Comparison of ENCODE assay signal across 27 cellular contexts in genomic region chr9:18776836-18777820, GRCh38.
"Had no signal": no experiment of that assay in that cellular context is flagged by ENCODE, and none has a peak within 500 bp of the region (broad histone marks: within the 10 kb centered on the region; RNA-seq: fewer than 3 reads in every experiment).

No MANE protein-coding gene starts in this region.

- H3K36me3 ChIP-seq: breast epithelium, heart left ventricle, prostate gland had no signal

- H3K9me3 Mint-ChIP-seq: activated naive CD4-positive, alpha-beta T cell treated with anti-CD3 and anti-CD28 coated beads, Interleukin-2, amount 50 U/mL, for 24 hours; activated naive CD8-positive, alpha-beta T cell treated with anti-CD3 and anti-CD28 coated beads, Interleukin-2, amount 50 U/mL, for 24 hours; activated T-helper 2 cell treated with anti-CD3 and anti-CD28 coated beads, Interferon-gamma antibody, Interleukin-2, Interleukin-4, amounts not matched to agents 10 μg/mL and 5 μg/mL and 100 μg/mL, durations not matched to agents 14 hours and 24 hours and 36 hours; central memory CD8-positive, alpha-beta T cell; natural killer cell had no signal

- H3K4me3 ChIP-seq: breast epithelium, esophagus muscularis mucosa, heart left ventricle, lung, prostate gland, thoracic aorta had no signal

- H3K36me3 Mint-ChIP-seq: activated CD8-positive, alpha-beta memory T cell treated with anti-CD3 and anti-CD28 coated beads, Interleukin-2, amount 10 ng/mL, durations not matched to agents 7 days and 5 days; activated naive CD4-positive, alpha-beta T cell treated with anti-CD3 and anti-CD28 coated beads, Interleukin-2, amount 50 U/mL, for 24 hours; immature natural killer cell; natural killer cell had no signal

- H3K27ac Mint-ChIP-seq: activated CD4-positive, alpha-beta T cell treated with anti-CD3 and anti-CD28 coated beads for 36 hours; activated CD8-positive, alpha-beta memory T cell treated with anti-CD3 and anti-CD28 coated beads, Interleukin-2, amount 10 ng/mL, durations not matched to agents 7 days and 5 days; activated CD8-positive, alpha-beta T cell treated with anti-CD3 and anti-CD28 coated beads, Interleukin-2, amount 10 ng/mL, durations not matched to agents 7 days and 5 days; activated naive CD4-positive, alpha-beta T cell treated with anti-CD3 and anti-CD28 coated beads, Interleukin-2, amount 50 U/mL, for 24 hours; activated naive CD8-positive, alpha-beta T cell treated with anti-CD3 and anti-CD28 coated beads, Interleukin-2, amount 50 U/mL, for 24 hours; activated T-helper 2 cell treated with anti-CD3 and anti-CD28 coated beads, Interferon-gamma antibody, Interleukin-2, Interleukin-4, amounts not matched to agents 10 μg/mL and 5 μg/mL and 100 μg/mL, durations not matched to agents 14 hours and 24 hours and 36 hours; immature natural killer cell; natural killer cell; type B pancreatic cell had no signal

- H3K4me3 Mint-ChIP-seq: activated CD4-positive, alpha-beta T cell treated with anti-CD3 and anti-CD28 coated beads for 36 hours; activated CD8-positive, alpha-beta memory T cell treated with anti-CD3 and anti-CD28 coated beads, Interleukin-2, amount 10 ng/mL, durations not matched to agents 7 days and 5 days; activated CD8-positive, alpha-beta T cell treated with anti-CD3 and anti-CD28 coated beads, Interleukin-2, amount 10 ng/mL, durations not matched to agents 7 days and 5 days; activated naive CD4-positive, alpha-beta T cell treated with anti-CD3 and anti-CD28 coated beads, Interleukin-2, amount 50 U/mL, for 24 hours; activated naive CD8-positive, alpha-beta T cell treated with anti-CD3 and anti-CD28 coated beads, Interleukin-2, amount 50 U/mL, for 24 hours; central memory CD8-positive, alpha-beta T cell; immature natural killer cell; natural killer cell; type B pancreatic cell had no signal

- H3K4me1 Mint-ChIP-seq: activated CD4-positive, alpha-beta T cell treated with anti-CD3 and anti-CD28 coated beads for 36 hours; activated CD8-positive, alpha-beta memory T cell treated with anti-CD3 and anti-CD28 coated beads, Interleukin-2, amount 10 ng/mL, durations not matched to agents 7 days and 5 days; activated naive CD4-positive, alpha-beta T cell treated with anti-CD3 and anti-CD28 coated beads, Interleukin-2, amount 50 U/mL, for 24 hours; activated naive CD8-positive, alpha-beta T cell treated with anti-CD3 and anti-CD28 coated beads, Interleukin-2, amount 50 U/mL, for 24 hours; central memory CD8-positive, alpha-beta T cell; immature natural killer cell; natural killer cell had no signal

- ATAC-seq: activated CD4-positive, alpha-beta T cell treated with anti-CD3 and anti-CD28 coated beads for 36 hours; activated CD8-positive, alpha-beta memory T cell treated with anti-CD3 and anti-CD28 coated beads, Interleukin-2, amount 10 ng/mL, durations not matched to agents 7 days and 5 days; activated CD8-positive, alpha-beta T cell treated with anti-CD3 and anti-CD28 coated beads, Interleukin-2, amount 10 ng/mL, durations not matched to agents 7 days and 5 days; activated naive CD8-positive, alpha-beta T cell treated with anti-CD3 and anti-CD28 coated beads, Interleukin-2, amount 50 U/mL, for 24 hours; foreskin keratinocyte; heart left ventricle; left lobe of liver; natural killer cell had no signal

- H3K4me1 ChIP-seq: breast epithelium, foreskin keratinocyte, prostate gland had no signal

- H3K27ac ChIP-seq: breast epithelium, esophagus muscularis mucosa, foreskin keratinocyte, heart left ventricle, prostate gland, thoracic aorta had no signal

- H3K27me3 ChIP-seq: breast epithelium, esophagus muscularis mucosa, foreskin keratinocyte, heart left ventricle had no signal

- H3K27me3 Mint-ChIP-seq: activated CD8-positive, alpha-beta memory T cell treated with anti-CD3 and anti-CD28 coated beads, Interleukin-2, amount 10 ng/mL, durations not matched to agents 7 days and 5 days; activated naive CD4-positive, alpha-beta T cell treated with anti-CD3 and anti-CD28 coated beads, Interleukin-2, amount 50 U/mL, for 24 hours; activated naive CD8-positive, alpha-beta T cell treated with anti-CD3 and anti-CD28 coated beads, Interleukin-2, amount 50 U/mL, for 24 hours; type B pancreatic cell had no signal

- H3K9me3 ChIP-seq: breast epithelium, esophagus muscularis mucosa, heart left ventricle, prostate gland, thoracic aorta had no signal

- DNase-seq: activated CD4-positive, alpha-beta T cell treated with anti-CD3 and anti-CD28 coated beads for 36 hours; activated CD4-positive, CD25-positive, alpha-beta regulatory T cell; activated CD8-positive, alpha-beta memory T cell treated with anti-CD3 and anti-CD28 coated beads, Interleukin-2, amount 10 ng/mL, durations not matched to agents 7 days and 5 days; activated CD8-positive, alpha-beta T cell treated with anti-CD3 and anti-CD28 coated beads, Interleukin-2, amount 10 ng/mL, durations not matched to agents 7 days and 5 days; activated naive CD8-positive, alpha-beta T cell treated with anti-CD3 and anti-CD28 coated beads, Interleukin-2, amount 50 U/mL, for 24 hours; activated T-cell treated with anti-CD3 and anti-CD28 coated beads, Interleukin-2, amount 50 U/mL, for 48 hours; amygdala; dermis blood vessel endothelial cell; effector CD4-positive, alpha-beta T cell; foreskin keratinocyte; hypothalamus; immature natural killer cell; mesendoderm; natural killer cell; stimulated activated CD4-positive, alpha-beta T cell treated with anti-CD3 and anti-CD28 coated beads, Interleukin-2, amount 100 ng/mL, for 48 hours; stimulated activated naive CD4-positive, alpha-beta T cell treated with Interleukin-2 at 50 U/mL for 16 hours had no signal
